Comparison of ENCODE assay signal across 1 cellular context in genomic region chr6:168518348-168518745, GRCh38.
TF ChIP-seq lines count a peak whose summit lies in the region.

No MANE protein-coding gene starts in this region.

TF ChIP-seq in HepG2, 621 proteins besides CTCF, POLR2A, EP300 and RAD21 (continued from another document and continues in another):
- TF ChIP-seq IKZF1 (IDR thresholded peaks at IDR 0.05) (peak; percentile 46; the same call in 1 of the 2 replicates), SOX6 (IDR thresholded peaks at IDR 0.05) (peak; percentile 82; the same call in 1 of the 2 replicates), SOX6 (CRISPR knock-in tag; IDR thresholded peaks at IDR 0.05) (no peak), FOXK1 (CRISPR knock-in tag; IDR thresholded peaks at IDR 0.05; ENCODE audit: borderline replicate concordance, low read depth) (no peak), ATM (IDR thresholded peaks at IDR 0.05; ENCODE audit: borderline replicate concordance) (peak; percentile 65; the same call in 1 of the 2 replicates), USF2 (IDR thresholded peaks at IDR 0.05; ENCODE audit: low read depth, low read length) (no peak), USF2 (CRISPR knock-in tag; IDR thresholded peaks at IDR 0.05; ENCODE audit: borderline replicate concordance) (no peak), ZNF282 (IDR thresholded peaks at IDR 0.05; ENCODE audit: partially characterized antibody) (peak; percentile 88), ZNF207 (IDR thresholded peaks at IDR 0.05; ENCODE audit: borderline replicate concordance) (peak; percentile 97), ZSCAN9 (CRISPR knock-in tag; IDR thresholded peaks at IDR 0.05; ENCODE audit: borderline replicate concordance) (no peak), NR2F2 (IDR thresholded peaks at IDR 0.05; ENCODE audit: borderline replicate concordance, low read depth) (no peak), FOXK2 (IDR thresholded peaks at IDR 0.05) (peak; percentile 67), AHDC1 (CRISPR knock-in tag; IDR thresholded peaks at IDR 0.05; ENCODE audit: borderline replicate concordance) (no peak), ZNF275 (CRISPR knock-in tag; IDR thresholded peaks at IDR 0.05; ENCODE audit: borderline replicate concordance) (no peak), LCORL (IDR thresholded peaks at IDR 0.05) (no peak), LCORL (CRISPR knock-in tag; IDR thresholded peaks at IDR 0.05) (no peak), GLMP (CRISPR knock-in tag; IDR thresholded peaks at IDR 0.05; ENCODE audit: borderline replicate concordance) (no peak), ZNF335 (CRISPR knock-in tag; IDR thresholded peaks at IDR 0.05) (no peak), SIX1 (CRISPR knock-in tag; IDR thresholded peaks at IDR 0.05; ENCODE audit: borderline replicate concordance) (no peak), LBX2 (CRISPR knock-in tag; IDR thresholded peaks at IDR 0.05; ENCODE audit: borderline replicate concordance) (no peak), ZNF230 (CRISPR knock-in tag; IDR thresholded peaks at IDR 0.05) (no peak), RARA (CRISPR knock-in tag; IDR thresholded peaks at IDR 0.05) (no peak), ADNP (CRISPR knock-in tag; IDR thresholded peaks at IDR 0.05) (no peak), CREB1 (IDR thresholded peaks at IDR 0.05) (peak; percentile 52; the same call in 1 of the 2 replicates), CREB1 (CRISPR knock-in tag; IDR thresholded peaks at IDR 0.05) (no peak), ARNT (IDR thresholded peaks at IDR 0.05) (peak; percentile 90), RAD51 (IDR thresholded peaks at IDR 0.05; ENCODE audit: borderline replicate concordance) (0 out of 2 replicates have a peak, but pooled peaks have one; percentile 38), ZNF30 (CRISPR knock-in tag; IDR thresholded peaks at IDR 0.05) (no peak), NBN (conservative IDR thresholded peaks at IDR 0.05) (0 out of 2 replicates have a peak, but pooled peaks have one; percentile 62), NFRKB (IDR thresholded peaks at IDR 0.05) (0 out of 2 replicates have a peak, but pooled peaks have one; percentile 48), ZNF549 (CRISPR knock-in tag; IDR thresholded peaks at IDR 0.05) (no peak), TBP (CRISPR knock-in tag; IDR thresholded peaks at IDR 0.05) (no peak), PHB2 (IDR thresholded peaks at IDR 0.05; ENCODE audit: partially characterized antibody) (peak; percentile 98), KMT2A (CRISPR knock-in tag; IDR thresholded peaks at IDR 0.05) (no peak), ZNF7 (CRISPR knock-in tag; IDR thresholded peaks at IDR 0.05) (no peak), PLRG1 (conservative IDR thresholded peaks at IDR 0.05) (peak; percentile 84; the same call in 1 of the 2 replicates), TRIM22 (IDR thresholded peaks at IDR 0.05) (peak; percentile 93; the same call in 1 of the 2 replicates), ZNF276 (CRISPR knock-in tag; IDR thresholded peaks at IDR 0.05; ENCODE audit: low read depth) (no peak), NR2F6 (IDR thresholded peaks at IDR 0.05) (no peak), NR2F6 (CRISPR knock-in tag; IDR thresholded peaks at IDR 0.05) (no peak), MNT (IDR thresholded peaks at IDR 0.05) (peak; percentile 69), KLF16 (CRISPR knock-in tag; IDR thresholded peaks at IDR 0.05) (no peak), TERF1 (CRISPR knock-in tag; IDR thresholded peaks at IDR 0.05) (no peak), FOXA1 (IDR thresholded peaks at IDR 0.05) (peak; percentile 62; the same call in 1 of the 2 replicates), FOXA1 (CRISPR knock-in tag; IDR thresholded peaks at IDR 0.05) (no peak), FOXP1 (IDR thresholded peaks at IDR 0.05) (peak; percentile 68), FOXP1 (CRISPR knock-in tag; IDR thresholded peaks at IDR 0.05) (no peak), ATF2 (CRISPR knock-in tag; IDR thresholded peaks at IDR 0.05) (no peak), MTF2 (CRISPR knock-in tag; IDR thresholded peaks at IDR 0.05; ENCODE audit: borderline replicate concordance) (no peak), ATF4 (CRISPR knock-in tag; IDR thresholded peaks at IDR 0.05) (no peak), SAFB2 (CRISPR knock-in tag; IDR thresholded peaks at IDR 0.05; ENCODE audit: borderline replicate concordance, low read depth) (no peak), DR1 (CRISPR knock-in tag; IDR thresholded peaks at IDR 0.05) (no peak)
